8 cellular contexts compared by ENCODE assay signal in the genomic region with DNA sequence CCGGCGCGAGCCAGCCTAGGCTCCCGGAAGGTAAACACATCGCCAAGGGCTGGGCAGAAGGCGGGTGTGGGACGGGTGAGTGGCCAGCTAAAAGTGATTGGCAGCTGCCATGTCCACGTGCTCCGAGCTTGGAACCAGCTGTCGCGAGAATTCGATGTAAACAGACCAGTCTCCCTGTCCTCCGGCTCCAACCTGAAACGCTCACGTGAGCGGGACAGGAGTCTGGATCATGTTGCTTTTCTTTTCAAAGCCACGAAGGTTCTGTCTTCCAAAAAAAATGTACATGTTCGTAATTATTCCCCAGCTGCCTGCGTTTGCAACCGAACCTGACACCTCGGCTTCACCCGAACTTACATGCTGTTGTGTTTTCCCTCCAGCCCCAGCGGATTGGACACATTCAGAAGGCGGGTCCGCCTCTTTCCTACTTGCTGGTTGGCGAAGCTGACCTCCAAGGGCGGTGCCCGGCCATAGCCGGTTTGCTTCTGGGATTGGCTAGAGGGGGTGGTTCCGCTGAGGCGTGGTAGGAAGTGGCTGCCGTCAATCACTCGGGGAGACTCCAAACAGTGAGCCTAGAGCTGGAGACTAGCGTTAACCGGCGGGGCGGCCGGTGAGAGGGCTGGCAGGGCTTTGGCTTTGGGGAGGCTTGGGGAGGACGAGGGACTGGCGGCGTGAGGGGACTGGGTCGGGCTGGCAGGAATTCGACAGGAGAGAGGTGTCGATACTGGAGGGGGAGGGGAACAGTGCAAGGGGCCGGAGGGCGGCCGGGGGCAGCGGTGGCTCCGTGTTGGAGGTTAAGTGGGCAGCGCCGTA. TPM values are rescaled to one million over a fixed set of nuclear protein-coding genes. Genes with fewer than 3 reads are reported as not detected.
DNase-seq lines count a peak whose midpoint lies in the region; TF ChIP-seq lines count a peak whose summit lies in the region.

TSS of gene BCAS3 (plus strand) at position 544 of the 810 bp plus-strand sequence.

- H3K23ac ChIP-seq in mesenchymal stem cell (ENCODE audit: low read length in 2 of 2), result peak within 1 kb of the TSS in 1 of 2 experiments; percentile 94

- H2BK5ac ChIP-seq in mesenchymal stem cell (ENCODE audit: low read depth, low read length, poor library complexity, severe bottlenecking), result no peak within 1 kb of the TSS

- peak within 1 kb of the TSS; percentile 94 for H4K8ac ChIP-seq in mesenchymal stem cell (ENCODE audit: low read length)

- WGBS in mesenchymal stem cell, result under 1% methylated on average over 51 of the region's 51 CpGs

- peak within 1 kb of the TSS; percentile 67 for H2BK15ac ChIP-seq in mesenchymal stem cell (ENCODE audit: low read depth, poor library complexity, severe bottlenecking)

- H3K4me3 ChIP-seq in endocrine pancreas (ENCODE audit: control insufficient read depth, insufficient read depth, low read length) (peak within 1 kb of the TSS; percentile 82), mesenchymal stem cell (ENCODE audit: insufficient read depth in 1 of 2, low read depth in 1 of 2, low read length in 2 of 2) (peak within 1 kb of the TSS; percentile 85 to 94)

- peak within 1 kb of the TSS; percentile 71 to 85 for H3K18ac ChIP-seq in mesenchymal stem cell (ENCODE audit: low read depth in 1 of 2, low read length in 2 of 2)

- H3K4me1 ChIP-seq in endocrine pancreas (ENCODE audit: control insufficient read depth, insufficient read depth, low read length), result peaks cover 4% of the 10 kb centered on the region
- H3K4me1 ChIP-seq in mesenchymal stem cell (ENCODE audit: control insufficient read depth, insufficient read depth, low read depth, low read length), result peaks cover 3% of the 10 kb centered on the region

- H2BK12ac ChIP-seq in mesenchymal stem cell (ENCODE audit: low read length in 2 of 2), result no peak within 1 kb of the TSS

- H3K9me3 ChIP-seq in endocrine pancreas (ENCODE audit: control insufficient read depth, low read length) (no peaks in the 10 kb centered on the region), mesenchymal stem cell (ENCODE audit: control insufficient read depth, low read length) (no peaks in the 10 kb centered on the region)

- no peak for TF ChIP-seq CTCF in GM20000 (IDR thresholded peaks at IDR 0.05; ENCODE audit: extremely low read depth, missing control alignments)

- H3K27ac ChIP-seq in mesenchymal stem cell (ENCODE audit: low read length, poor library complexity, severe bottlenecking), result peak within 1 kb of the TSS; percentile 53

- peak within 1 kb of the TSS; percentile 75 for H2AFZ ChIP-seq in mesenchymal stem cell (ENCODE audit: low read depth, low read length)

- H2BK120ac ChIP-seq in mesenchymal stem cell (ENCODE audit: low read depth, low read length), result peak within 1 kb of the TSS; percentile 71

- DNase-seq in CMK (ENCODE audit: low read depth) (peak; percentile 92), GM20000 (ENCODE audit: low spot score) (peak; percentile 94), HT-29 (ENCODE audit: low spot score) (peak; percentile 98), NOMO-1 (lab: John Stamatoyannopoulos, UW; ENCODE audit: unreplicated experiment in 2 of 2) (peak; percentile 96 to 99), mesenchymal stem cell (peak; percentile 99)
- DNase-seq in activated CD8-positive, alpha-beta memory T cell treated with anti-CD3 and anti-CD28 coated beads for 4 hours (ENCODE audit: low read depth in 2 of 2), result peak; percentile 91 to 95
- peak; percentile 91 for DNase-seq in stimulated activated CD8-positive, alpha-beta memory T cell treated with anti-CD3 and anti-CD28 coated beads, Interleukin-12 subunit alpha, Interleukin-12 subunit beta, amount 100 ng/mL, for 4 hours (ENCODE audit: low read depth)

- no peaks in the 10 kb centered on the region for H3K27me3 ChIP-seq in endocrine pancreas (ENCODE audit: control insufficient read depth, insufficient read depth, low read length)
- no peaks in the 10 kb centered on the region for H3K27me3 ChIP-seq in mesenchymal stem cell (ENCODE audit: control insufficient read depth in 1 of 2, insufficient read depth in 1 of 2, low read length in 2 of 2)

- no peak within 1 kb of the TSS for H2AK5ac ChIP-seq in mesenchymal stem cell (ENCODE audit: low read length, severe bottlenecking)

- H3K14ac ChIP-seq in mesenchymal stem cell (ENCODE audit: low read length in 2 of 2), result peak within 1 kb of the TSS in 1 of 2 experiments; percentile 53

- peaks cover 5% of the 10 kb centered on the region for H3K79me1 ChIP-seq in mesenchymal stem cell (replicated peaks; ENCODE audit: low read length, poor library complexity, severe bottlenecking)

- H3K9ac ChIP-seq in endocrine pancreas (ENCODE audit: control insufficient read depth, insufficient read depth, low read length) (peak within 1 kb of the TSS; percentile 89), mesenchymal stem cell (ENCODE audit: low read length) (peak within 1 kb of the TSS; percentile 89)

- H3K36me3 ChIP-seq in endocrine pancreas (ENCODE audit: control insufficient read depth, insufficient read depth, low read length), result no peaks in the 10 kb centered on the region
- peaks cover 0 to 9% of the 10 kb centered on the region in 2 experiments for H3K36me3 ChIP-seq in mesenchymal stem cell (ENCODE audit: control insufficient read depth in 1 of 2, insufficient read depth in 2 of 2, low read depth in 1 of 2, low read length in 2 of 2)

- peak within 1 kb of the TSS in 1 of 2 experiments; percentile 84 for H3K4ac ChIP-seq in mesenchymal stem cell (ENCODE audit: low read depth in 1 of 2, low read length in 2 of 2)

- peak within 1 kb of the TSS; percentile 91 for H3K4me2 ChIP-seq in mesenchymal stem cell (ENCODE audit: low read length, poor library complexity, severe bottlenecking)

- peak within 1 kb of the TSS; percentile 59 for H4K91ac ChIP-seq in mesenchymal stem cell (ENCODE audit: low read length)

RNA-seq across cellular contexts. Expression of gene BCAS3, which starts in this region (rescaled TPM):
- 7.4 and 10.2 TPM in 2 replicates for total RNA-seq in HT-29 (2014; rRNA removed; shearing (Covaris generic))
- polyA plus RNA-seq in mesenchymal stem cell (2013, experiment 1 of 2), result 14.1 TPM
- 13.7 TPM for polyA plus RNA-seq in mesenchymal stem cell (2013, experiment 2 of 2)

Comparison
In these comparisons a context has a peak if more than half of its experiments do, and no peak if none do; other contexts are left out.
1. Peak in every context shown above with its lines: DNase-seq, H3K4me3 ChIP-seq and H3K27ac ChIP-seq.